ENCODE assay signal across 13 cellular contexts in genomic region chr17:76427457-76428231, GRCh38. TPM values are rescaled to one million over a fixed set of nuclear protein-coding genes. Genes with fewer than 3 reads are reported as not detected.
A peak's percentile ranks its signal among the peaks of the same experiment; 100 is the strongest.
DNase-seq lines count a peak whose midpoint lies in the region; ATAC-seq and TF ChIP-seq lines count a peak whose summit lies in the region.
"Had no signal": no experiment of that assay in that cellular context is flagged by ENCODE, and none has a peak within 500 bp of the region (broad histone marks: within the 10 kb centered on the region; RNA-seq: fewer than 3 reads in every experiment).

No MANE protein-coding gene starts in this region.

- 51 to 58% methylated on average over 9 of the region's 9 CpGs for WGBS in heart right ventricle, 2 donors

- H3K79me2 ChIP-seq in SU-DHL-6 (ENCODE audit: insufficient read depth, low read length), result no peaks in the 10 kb centered on the region; the same call in 1 of the 2 replicates

- ATAC-seq in GM18505 (IDR thresholded peaks at IDR 0.05; ENCODE audit: unreplicated experiment) (peak; percentile 44), heart right ventricle (peak in 4 of 8 donors; percentile 27 to 54 (median 44)), GM21825 (IDR thresholded peaks at IDR 0.05; ENCODE audit: unreplicated experiment) (no peak), HG02970 (IDR thresholded peaks at IDR 0.05; ENCODE audit: low FRiP score, unreplicated experiment) (no peak), GM18909 (IDR thresholded peaks at IDR 0.05; ENCODE audit: poor library complexity, unreplicated experiment) (no peak)

- H3K9me2 ChIP-seq in SU-DHL-6 (replicated peaks; ENCODE audit: insufficient read depth, low read length), result no peaks in the 10 kb centered on the region

- H3K4me1 ChIP-seq in heart right ventricle, result peaks cover 15 to 67% (median 42%) of the 10 kb centered on the region in 9 donors

- H3F3A ChIP-seq in SU-DHL-6 (ENCODE audit: insufficient read depth), result peaks cover 8% of the 10 kb centered on the region

- H3K4me3 ChIP-seq in SU-DHL-6 (ENCODE audit: insufficient read depth, low read length, poor library complexity, severe bottlenecking), result peak overlapping the region; percentile 8
- no peak overlapping the region for H3K4me3 ChIP-seq in heart right ventricle
- H3K4me3 ChIP-seq in skeletal muscle cell (ENCODE audit: low read depth, low read length), result no peak overlapping the region
- H3K4me3 ChIP-seq: right lobe of liver had no signal

- DNase-seq in heart right ventricle (peak in 1 of 2 donors; percentile 43), skeletal muscle cell (ENCODE audit: low read depth) (peak; percentile 53), LoVo (ENCODE audit: low spot score) (no peak)
- DNase-seq: erythroblast, NCI-H524 treated with DMSO at 0.1 percent for 48 hours, right lobe of liver, T-helper 2 cell had no signal

- H2AFZ ChIP-seq in SU-DHL-6 (ENCODE audit: low read depth, low read length, severe bottlenecking), result no peak overlapping the region

- peak overlapping the region; percentile 56 for H3K4me2 ChIP-seq in SU-DHL-6 (ENCODE audit: low read depth, low read length, poor library complexity, severe bottlenecking)

- TF ChIP-seq POLR2A in GM18505 (IDR thresholded peaks at IDR 0.05; ENCODE audit: borderline replicate concordance, extremely low read depth, insufficient read depth, insufficient read length), result no peak

- peaks cover 6% of the 10 kb centered on the region; the same call in 1 of the 2 replicates for H4K20me1 ChIP-seq in SU-DHL-6 (ENCODE audit: low read depth, low read length)

- intact Hi-C loops in heart right ventricle (cut with DNase I), result no loop called here

- H3K27me3 ChIP-seq in SU-DHL-6 (ENCODE audit: low read length), result no peaks in the 10 kb centered on the region
- H3K27me3 ChIP-seq in heart right ventricle, result no peaks in the 10 kb centered on the region
- H3K27me3 ChIP-seq: right lobe of liver had no signal

- H3K36me3 ChIP-seq in SU-DHL-6 (ENCODE audit: low read length) (no peaks in the 10 kb centered on the region), heart right ventricle (peaks cover 0 to 4% (median 0%) of the 10 kb centered on the region in 9 donors)
- H3K36me3 ChIP-seq: right lobe of liver had no signal

- no peak overlapping the region for H3K9ac ChIP-seq in SU-DHL-6 (ENCODE audit: low read length)

- H3K27ac ChIP-seq in SU-DHL-6 (ENCODE audit: low read depth, low read length) (peak overlapping the region; percentile 46; the same call in 1 of the 2 replicates), heart right ventricle (peak overlapping the region in 7 of 10 donors; percentile 42 to 67 (median 56))
- H3K27ac ChIP-seq: right lobe of liver had no signal

- H3K9me3 ChIP-seq in SU-DHL-6 (ENCODE audit: insufficient read depth, low read length), result no peaks in the 10 kb centered on the region
- no peaks in the 10 kb centered on the region for H3K9me3 ChIP-seq in heart right ventricle
- H3K9me3 ChIP-seq: right lobe of liver had no signal

- TF ChIP-seq CTCF in SU-DHL-6 (IDR thresholded peaks at IDR 0.05; ENCODE audit: insufficient read depth, low read length, poor library complexity, severe bottlenecking) (no peak), heart right ventricle (IDR thresholded peaks at IDR 0.05) (no peak)

RNA-seq across cellular contexts. Expression of gene UBE2O, which starts 25.3 kb away (rescaled TPM):
- total RNA-seq in heart right ventricle, result 10 to 100 TPM; 31.0 to 39.0 (median 36.9) TPM
- polyA plus RNA-seq in heart right ventricle, result 10 to 100 TPM in 1 of 2 donors, 1 to 10 TPM in 1; 9.1 to 22.5 TPM

RNA-seq across cellular contexts. Expression of gene AANAT, which starts 39.8 kb away (rescaled TPM):
- total RNA-seq in heart right ventricle, result under 1 TPM in 1 of 10 donors, not detected in 9; 0.98 TPM
- polyA plus RNA-seq in heart right ventricle, result under 1 TPM in 1 of 2 donors, not detected in 1; 0.73 TPM
- total RNA-seq: aorta, right lobe of liver had no signal
- polyA plus RNA-seq: aorta had no signal

RNA-seq across cellular contexts. Expression of gene SPHK1, which starts 43.2 kb away (rescaled TPM):
- total RNA-seq in heart right ventricle, result 10 to 100 TPM in 2 of 10 donors, 1 to 10 TPM in 8; 1.7 to 17.3 (median 3.2) TPM
- polyA plus RNA-seq in heart right ventricle, result 10 to 100 TPM in 1 of 2 donors, 1 to 10 TPM in 1; 3.5 to 20.8 TPM
